Comparison of ENCODE assay signal across 15 cellular contexts in the genomic region with DNA sequence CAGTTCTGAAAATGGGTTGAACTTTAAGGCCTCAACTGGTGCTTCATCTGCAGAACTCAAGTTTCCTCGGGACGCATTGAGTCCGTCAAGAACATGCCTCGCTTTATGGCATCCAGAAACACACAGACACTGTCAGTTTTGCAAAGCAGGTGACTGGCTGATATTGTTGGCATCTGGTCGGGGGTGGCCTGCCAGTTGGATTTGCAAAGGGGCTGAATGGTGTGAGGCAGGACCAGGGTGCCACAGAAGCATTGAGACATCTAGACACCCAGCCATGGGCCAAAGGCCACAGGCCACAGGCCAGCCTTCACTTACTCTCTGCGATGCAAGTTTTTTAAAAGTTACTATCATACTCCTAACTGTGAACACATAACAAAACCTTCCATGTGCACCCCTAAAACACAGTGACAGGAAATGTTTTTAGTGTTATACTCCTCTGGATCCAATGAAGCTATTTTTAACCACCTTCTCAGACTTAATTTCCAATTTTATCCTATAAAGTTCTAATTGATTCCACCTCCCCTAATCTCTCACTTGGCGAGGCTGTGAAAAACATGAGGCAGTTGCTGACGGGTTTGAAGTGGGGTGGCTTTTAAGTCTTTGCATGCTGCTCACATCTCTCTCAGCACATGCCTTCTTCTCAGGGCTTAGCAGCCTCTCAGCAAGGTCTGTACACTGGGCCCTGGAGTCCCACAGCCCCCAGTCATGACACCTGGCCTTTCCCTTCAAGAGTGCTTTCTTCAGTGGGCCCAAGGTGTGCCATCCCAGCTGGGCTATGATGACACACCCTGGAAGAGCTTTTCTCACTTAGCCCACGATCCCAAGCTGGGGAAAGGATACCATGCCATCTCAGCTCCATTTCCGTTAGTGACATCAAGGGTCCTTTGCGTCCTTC.
"Had no signal": no experiment of that assay in that cellular context is flagged by ENCODE, and none has a peak within 500 bp of the region (broad histone marks: within the 10 kb centered on the region; RNA-seq: fewer than 3 reads in every experiment).

No MANE protein-coding gene starts in this region.

- ATAC-seq: activated CD4-positive, CD25-positive, alpha-beta regulatory T cell treated with anti-CD3 and anti-CD28 coated beads, Interleukin-2, amount 50 U/mL, for 24 hours; activated CD8-positive, alpha-beta T cell treated with anti-CD3 and anti-CD28 coated beads, Interleukin-2, amount 10 ng/mL, durations not matched to agents 7 days and 5 days; psoas muscle had no signal

- H3K27me3 Mint-ChIP-seq: activated CD4-positive, alpha-beta T cell treated with anti-CD3 and anti-CD28 coated beads, Interleukin-2, amount 10 ng/mL, durations not matched to agents 7 days and 5 days; activated T-cell treated with anti-CD3 and anti-CD28 coated beads, Interleukin-2, amount 50 U/mL, for 24 hours had no signal

- H3K4me3 ChIP-seq: ovary, psoas muscle, thyroid gland had no signal

- H3K9me3 Mint-ChIP-seq: activated CD4-positive, alpha-beta T cell treated with anti-CD3 and anti-CD28 coated beads, Interleukin-2, amount 10 ng/mL, durations not matched to agents 7 days and 5 days; activated naive CD4-positive, alpha-beta T cell treated with anti-CD3 and anti-CD28 coated beads for 36 hours; activated T-cell treated with anti-CD3 and anti-CD28 coated beads, Interleukin-2, amount 50 U/mL, for 24 hours; endodermal cell; T-helper 1 cell treated with Interleukin-12 subunit alpha and Interleukin-12 subunit beta and Interleukin-4 antibody, amounts not matched to agents 30 μg/mL and 1 μg/mL, for 36 hours had no signal

- H3K36me3 ChIP-seq: ovary, thyroid gland had no signal

- H3K4me3 Mint-ChIP-seq: activated CD4-positive, alpha-beta T cell treated with anti-CD3 and anti-CD28 coated beads, Interleukin-2, amount 10 ng/mL, durations not matched to agents 7 days and 5 days; activated CD8-positive, alpha-beta T cell treated with anti-CD3 and anti-CD28 coated beads, Interleukin-2, amount 10 ng/mL, durations not matched to agents 7 days and 5 days; activated naive CD4-positive, alpha-beta T cell treated with anti-CD3 and anti-CD28 coated beads for 36 hours; activated T-cell treated with anti-CD3 and anti-CD28 coated beads, Interleukin-2, amount 50 U/mL, for 24 hours; endodermal cell; T-helper 1 cell treated with Interleukin-12 subunit alpha and Interleukin-12 subunit beta and Interleukin-4 antibody, amounts not matched to agents 30 μg/mL and 1 μg/mL, for 36 hours had no signal

- H3K27me3 ChIP-seq: ovary, thyroid gland had no signal

- H3K4me1 Mint-ChIP-seq: activated CD4-positive, alpha-beta T cell treated with anti-CD3 and anti-CD28 coated beads, Interleukin-2, amount 10 ng/mL, durations not matched to agents 7 days and 5 days had no signal

- H3K9me3 ChIP-seq: ovary, psoas muscle, thyroid gland had no signal

- H3K27ac ChIP-seq: epithelial cell of prostate, ovary, psoas muscle, thyroid gland had no signal

- DNase-seq: activated CD4-positive, alpha-beta T cell treated with anti-CD3 and anti-CD28 coated beads, Interleukin-2, amount 10 ng/mL, durations not matched to agents 7 days and 5 days; activated CD8-positive, alpha-beta T cell treated with anti-CD3 and anti-CD28 coated beads, Interleukin-2, amount 10 ng/mL, durations not matched to agents 7 days and 5 days; activated naive CD4-positive, alpha-beta T cell treated with anti-CD3 and anti-CD28 coated beads for 36 hours; activated T-cell treated with anti-CD3 and anti-CD28 coated beads, Interleukin-2, amount 50 U/mL, for 24 hours; endodermal cell; foreskin fibroblast; hippocampal formation; mammary epithelial cell; stimulated activated naive CD4-positive, alpha-beta T cell had no signal

- H3K27ac Mint-ChIP-seq: activated naive CD4-positive, alpha-beta T cell treated with anti-CD3 and anti-CD28 coated beads for 36 hours; activated T-cell treated with anti-CD3 and anti-CD28 coated beads, Interleukin-2, amount 50 U/mL, for 24 hours; T-helper 1 cell treated with Interleukin-12 subunit alpha and Interleukin-12 subunit beta and Interleukin-4 antibody, amounts not matched to agents 30 μg/mL and 1 μg/mL, for 36 hours had no signal
